9 cellular contexts compared by ENCODE assay signal in genomic region chr9:131657890-131658752, GRCh38.
DNase-seq lines count a peak whose midpoint lies in the region; ATAC-seq and TF ChIP-seq lines count a peak whose summit lies in the region.
"Had no signal": no experiment of that assay in that cellular context is flagged by ENCODE, and none has a peak within 500 bp of the region (broad histone marks: within the 10 kb centered on the region; RNA-seq: fewer than 3 reads in every experiment).

No MANE protein-coding gene starts in this region.

- ATAC-seq in gastrocnemius medialis, result peak; percentile 45 to 71

- intact Hi-C loops in gastrocnemius medialis (cut with DNase I; ENCODE audit: low total_unique reads), result no loop called here

- peak overlapping the region; percentile 68 to 87 (median 80) for H3K27ac ChIP-seq in gastrocnemius medialis
- no peak overlapping the region for H3K27ac ChIP-seq in substantia nigra (ENCODE audit: low read depth, low read length, poor library complexity, severe bottlenecking)
- H3K27ac ChIP-seq: SK-N-MC had no signal

- peaks cover 61 to 72% of the 10 kb centered on the region in 2 donors for H3K4me1 ChIP-seq in gastrocnemius medialis

- no peak for TF ChIP-seq POLR2A in gastrocnemius medialis (IDR thresholded peaks at IDR 0.05)

- peak; percentile 29 for DNase-seq in GOT3 (lab: John Stamatoyannopoulos, UW)
- DNase-seq in SW 1271 (lab: John Stamatoyannopoulos, UW), result peak; percentile 41 to 85
- DNase-seq in epithelial cell of proximal tubule (ENCODE audit: low read depth), result peak; percentile 70
- no peak for DNase-seq in gastrocnemius medialis
- no peak for DNase-seq in substantia nigra (lab: John Stamatoyannopoulos, UW)
- DNase-seq in DMS 273 treated with DMSO at 0.1 percent for 48 hours (lab: John Stamatoyannopoulos, UW), result no peak
- no peak for DNase-seq in OCI-M2 (lab: John Stamatoyannopoulos, UW; ENCODE audit: unreplicated experiment)
- no peak for DNase-seq in COR-L47 (lab: John Stamatoyannopoulos, UW)

- no peaks in the 10 kb centered on the region for H3K27me3 ChIP-seq in gastrocnemius medialis

- H3K4me3 ChIP-seq in epithelial cell of proximal tubule (ENCODE audit: low read depth, low read length) (no peak overlapping the region), gastrocnemius medialis (no peak overlapping the region)
- H3K4me3 ChIP-seq: SK-N-MC had no signal

- in situ Hi-C loops in gastrocnemius medialis (cut with MboI; ENCODE audit: low sequenced_read_pairs in 4 of 4), result loop anchor here in 3 of 4 donors (10.0 kb wide), 1 partner anchor 77 kb away; no protein-coding TSS in a partner anchor

- H3K9me3 ChIP-seq in gastrocnemius medialis, result no peaks in the 10 kb centered on the region

- TF ChIP-seq CTCF in epithelial cell of proximal tubule (conservative IDR thresholded peaks at IDR 0.05; ENCODE audit: low read depth, low read length), result no peak
- no peak for TF ChIP-seq CTCF in gastrocnemius medialis (IDR thresholded peaks at IDR 0.05 in 4 of 5, conservative IDR thresholded peaks at IDR 0.05 in 1 of 5)

- no peaks in the 10 kb centered on the region for H3K36me3 ChIP-seq in gastrocnemius medialis

Comparison
In these comparisons a context has a peak if more than half of its experiments do, and no peak if none do; other contexts are left out.
1. DNase-seq: peak in GOT3 (single experiment), SW 1271 (2 of 2) and epithelial cell of proximal tubule (single experiment); none in gastrocnemius medialis (0 of 2), substantia nigra (0 of 49), DMS 273 treated with DMSO at 0.1 percent for 48 hours (single experiment), OCI-M2 (single experiment) and COR-L47 (single experiment).